In the genomic region with DNA sequence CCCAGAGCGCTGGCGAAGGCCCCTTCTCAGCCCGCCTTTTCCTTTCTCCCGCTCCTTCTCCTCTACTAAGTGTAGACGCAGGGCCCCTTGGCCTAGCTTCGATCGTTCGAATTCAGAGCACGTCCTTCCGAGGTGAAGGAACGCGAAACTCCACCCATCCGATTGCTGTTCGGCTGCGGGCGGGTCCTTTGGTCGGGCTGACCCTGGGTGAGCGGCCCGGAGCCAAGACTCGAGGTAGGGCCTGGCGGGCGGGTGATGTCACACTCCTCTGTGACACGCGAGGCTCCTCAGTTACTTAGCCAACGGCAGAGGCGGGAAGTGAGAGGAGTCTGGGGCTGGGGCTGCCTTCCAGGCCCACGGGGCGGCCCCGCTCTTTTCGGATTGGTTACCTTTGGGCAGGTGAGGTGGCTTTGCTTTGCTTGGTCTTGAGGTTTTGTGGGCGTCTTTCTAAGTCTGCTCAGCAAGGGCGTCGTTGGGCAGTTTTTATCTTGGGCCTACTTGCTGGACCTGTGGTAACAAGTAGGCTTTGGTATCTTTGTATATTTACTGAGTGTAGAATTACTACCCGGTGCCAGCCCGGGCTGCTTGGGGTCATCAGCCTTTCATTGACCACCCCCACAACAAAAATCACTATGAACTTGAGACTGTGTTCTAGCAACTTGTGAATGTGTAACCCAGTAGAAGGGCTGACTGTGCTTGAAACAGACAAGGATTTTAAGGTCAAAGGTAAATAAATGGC, we compare ENCODE assay signal across 8 cellular contexts. TPM values are rescaled to one million over a fixed set of nuclear protein-coding genes. Genes with fewer than 3 reads are reported as not detected.
A peak's percentile ranks its signal among the peaks of the same experiment; 100 is the strongest.
DNase-seq lines count a peak whose midpoint lies in the region; ATAC-seq and TF ChIP-seq lines count a peak whose summit lies in the region.

No MANE protein-coding gene starts in this region.

- DNase-seq in DMS53 treated with DMSO at 0.1 percent for 48 hours (lab: John Stamatoyannopoulos, UW; ENCODE audit: unreplicated experiment) = peak; percentile 56
- DNase-seq in HuH-7 (ENCODE audit: low spot score) = peak; percentile 52
- peak; percentile 74 for DNase-seq in SK-N-DZ (ENCODE audit: low spot score)
- DNase-seq in activated naive CD4-positive, alpha-beta T cell treated with anti-CD3 and anti-CD28 coated beads, Interleukin-2, amount 10 ng/mL, durations not matched to agents 7 days and 5 days = peak; percentile 93
- DNase-seq in glomerular endothelial cell (ENCODE audit: extremely low read depth, low read depth, low spot score) = peak; percentile 33
- DNase-seq in ovary = peak; percentile 73 to 85 (median 79)
- DNase-seq in thyroid gland = peak; percentile 93 to 96

- TF ChIP-seq EP300 in ovary (IDR thresholded peaks at IDR 0.05) = no peak

- H3K27me3 ChIP-seq in ovary = no peaks in the 10 kb centered on the region
- no peaks in the 10 kb centered on the region for H3K27me3 ChIP-seq in thyroid gland

- H3K27me3 Mint-ChIP-seq in activated naive CD4-positive, alpha-beta T cell treated with anti-CD3 and anti-CD28 coated beads, Interleukin-2, amount 10 ng/mL, durations not matched to agents 7 days and 5 days = peaks cover 4% of the 10 kb centered on the region

- H3K4me3 ChIP-seq in ovary (peak overlapping the region; percentile 93), thyroid gland (replicated peaks in 1 of 3) (peak overlapping the region; percentile 58 to 71 (median 63))

- peaks cover 37% of the 10 kb centered on the region for H3K36me3 Mint-ChIP-seq in activated naive CD4-positive, alpha-beta T cell treated with anti-CD3 and anti-CD28 coated beads, Interleukin-2, amount 10 ng/mL, durations not matched to agents 7 days and 5 days

- H3K4me1 Mint-ChIP-seq in activated naive CD4-positive, alpha-beta T cell treated with anti-CD3 and anti-CD28 coated beads, Interleukin-2, amount 10 ng/mL, durations not matched to agents 7 days and 5 days = peaks cover 48% of the 10 kb centered on the region

- no peaks in the 10 kb centered on the region for H3K36me3 ChIP-seq in ovary
- H3K36me3 ChIP-seq in thyroid gland = no peaks in the 10 kb centered on the region

- peak overlapping the region; percentile 80 for H3K4me3 Mint-ChIP-seq in activated naive CD4-positive, alpha-beta T cell treated with anti-CD3 and anti-CD28 coated beads, Interleukin-2, amount 10 ng/mL, durations not matched to agents 7 days and 5 days

- 0% methylated on average over 35 of the region's 35 CpGs for WGBS in ovary, 3 donors
- 0 to 1% methylated on average over 27 to 33 of the region's 35 CpGs for whole genome bisulfite sequencing in thyroid gland, 2 donors

- H3K9me3 ChIP-seq in ovary = no peaks in the 10 kb centered on the region
- no peaks in the 10 kb centered on the region for H3K9me3 ChIP-seq in thyroid gland

- intact Hi-C loops in ovary (cut with DNase I) = no loop called here
- intact Hi-C loops in thyroid gland (cut with DNase I) = no loop called here

- ATAC-seq in GM21529 (IDR thresholded peaks at IDR 0.05; ENCODE audit: unreplicated experiment) = peak; percentile 57

- peak overlapping the region; percentile 83 to 86 for H3K27ac ChIP-seq in ovary
- H3K27ac ChIP-seq in thyroid gland = peak overlapping the region; percentile 94 to 97 (median 97)

- peak overlapping the region; percentile 97 for H3K27ac Mint-ChIP-seq in activated naive CD4-positive, alpha-beta T cell treated with anti-CD3 and anti-CD28 coated beads, Interleukin-2, amount 10 ng/mL, durations not matched to agents 7 days and 5 days

- no peak for TF ChIP-seq CTCF in ovary (IDR thresholded peaks at IDR 0.05)
- no peak for TF ChIP-seq CTCF in thyroid gland (IDR thresholded peaks at IDR 0.05)

- H3K4me1 ChIP-seq in ovary (ENCODE audit: insufficient read depth) (peaks cover 13% of the 10 kb centered on the region), thyroid gland (peaks cover 31 to 33% of the 10 kb centered on the region in 2 donors)

- no peaks in the 10 kb centered on the region for H3K9me3 Mint-ChIP-seq in activated naive CD4-positive, alpha-beta T cell treated with anti-CD3 and anti-CD28 coated beads, Interleukin-2, amount 10 ng/mL, durations not matched to agents 7 days and 5 days

- CTCF ChIA-PET in activated naive CD4-positive, alpha-beta T cell treated with anti-CD3 and anti-CD28 coated beads, Interleukin-2, amount 10 ng/mL, durations not matched to agents 7 days and 5 days (lab: Charles Lee) = interaction anchor here (0.5 to 3.2 kb wide), 27 partner anchors 7 to 550 kb away, joined by 3 to 42 read pairs (median 5); a partner anchor contains a TSS

- TF ChIP-seq POLR2A in ovary (IDR thresholded peaks at IDR 0.05) (no peak), thyroid gland (IDR thresholded peaks at IDR 0.05) (no peak)

RNA-seq across cellular contexts. Expression of a gene that starts 0.7 kb away (rescaled TPM):
- 235 and 245 TPM in 2 replicates for polyA plus RNA-seq in SK-N-DZ (2014; cell fraction: cytosol; rRNA removed)
- 116 and 133 TPM in 2 replicates for polyA plus RNA-seq in SK-N-DZ (2014; cell fraction: nucleus; rRNA removed)
- total RNA-seq in glomerular endothelial cell = 379 and 388 TPM in 2 replicates
- 100 to 1,000 TPM; 203 to 430 (median 335) TPM for total RNA-seq in ovary
- 100 to 1,000 TPM; 254 to 677 TPM for polyA plus RNA-seq in ovary
- 1,000 to 10,000 TPM in 1 of 4 donors, 100 to 1,000 TPM in 3; 745 to 1,019 (median 804) TPM for total RNA-seq in thyroid gland

RNA-seq across cellular contexts. Expression of a gene that starts 34.8 kb away (rescaled TPM):
- polyA plus RNA-seq in SK-N-DZ (2014; cell fraction: cytosol; rRNA removed) = 9.6 and 14.1 TPM in 2 replicates
- polyA plus RNA-seq in SK-N-DZ (2014; cell fraction: nucleus; rRNA removed) = 18.7 and 25.6 TPM in 2 replicates
- total RNA-seq in glomerular endothelial cell (86.0 and 148 TPM in 2 replicates), ovary (10 to 100 TPM; 15.7 to 58.1 (median 40.0) TPM), thyroid gland (10 to 100 TPM; 30.9 to 41.8 (median 35.1) TPM)
- 10 to 100 TPM; 21.4 to 26.3 TPM for polyA plus RNA-seq in ovary

Comparison
In these comparisons a context has a peak if more than half of its experiments do, and no peak if none do; other contexts are left out.
1. Peak in every context shown above with its lines: DNase-seq, ATAC-seq, H3K4me3 ChIP-seq and H3K27ac ChIP-seq.
2. DNase-seq: peak in every context shown above with its lines; median percentile 94 in thyroid gland; 93 in activated naive CD4-positive, alpha-beta T cell treated with anti-CD3 and anti-CD28 coated beads, Interleukin-2, amount 10 ng/mL, durations not matched to agents 7 days and 5 days; 79 in ovary; 74 in SK-N-DZ; 56 in DMS53 treated with DMSO at 0.1 percent for 48 hours; 52 in HuH-7; 33 in glomerular endothelial cell.